ENCODE assay signal across 1 cellular context in genomic region chr21:39040494-39041110, GRCh38.
TF ChIP-seq lines count a peak whose summit lies in the region.

No MANE protein-coding gene starts in this region.

TF ChIP-seq in GM23338, 12 proteins besides CTCF, POLR2A, EP300 and RAD21 (continued from another document):
- no peak for TF ChIP-seq REST (IDR thresholded peaks at IDR 0.05; ENCODE audit: unreplicated experiment)
